In the genomic region with DNA sequence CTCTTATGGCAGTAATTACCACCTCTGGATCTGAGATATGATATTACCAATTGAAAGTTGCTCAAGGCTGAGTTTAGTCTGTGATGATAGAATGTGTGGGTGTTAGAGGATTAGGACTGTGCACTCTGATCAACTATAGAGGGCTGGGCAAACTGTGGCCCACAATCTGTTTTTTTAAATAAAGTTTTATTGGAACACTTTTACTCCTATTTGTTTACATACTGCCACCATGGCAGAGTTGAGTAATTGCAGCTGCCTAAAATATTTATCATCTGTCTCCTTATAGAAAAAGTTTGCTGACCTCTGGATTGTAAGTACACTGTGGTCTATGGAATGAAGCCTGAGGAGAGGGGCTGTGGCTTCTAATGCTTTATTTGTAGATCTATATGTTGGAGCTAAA, we compare ENCODE assay signal across 1 cellular context.
TF ChIP-seq lines count a peak whose summit lies in the region.

No MANE protein-coding gene starts in this region.

TF ChIP-seq in neural cell, 6 proteins besides CTCF, POLR2A, EP300 and RAD21 (continued from another document):
- TF ChIP-seq, protein P1, sequence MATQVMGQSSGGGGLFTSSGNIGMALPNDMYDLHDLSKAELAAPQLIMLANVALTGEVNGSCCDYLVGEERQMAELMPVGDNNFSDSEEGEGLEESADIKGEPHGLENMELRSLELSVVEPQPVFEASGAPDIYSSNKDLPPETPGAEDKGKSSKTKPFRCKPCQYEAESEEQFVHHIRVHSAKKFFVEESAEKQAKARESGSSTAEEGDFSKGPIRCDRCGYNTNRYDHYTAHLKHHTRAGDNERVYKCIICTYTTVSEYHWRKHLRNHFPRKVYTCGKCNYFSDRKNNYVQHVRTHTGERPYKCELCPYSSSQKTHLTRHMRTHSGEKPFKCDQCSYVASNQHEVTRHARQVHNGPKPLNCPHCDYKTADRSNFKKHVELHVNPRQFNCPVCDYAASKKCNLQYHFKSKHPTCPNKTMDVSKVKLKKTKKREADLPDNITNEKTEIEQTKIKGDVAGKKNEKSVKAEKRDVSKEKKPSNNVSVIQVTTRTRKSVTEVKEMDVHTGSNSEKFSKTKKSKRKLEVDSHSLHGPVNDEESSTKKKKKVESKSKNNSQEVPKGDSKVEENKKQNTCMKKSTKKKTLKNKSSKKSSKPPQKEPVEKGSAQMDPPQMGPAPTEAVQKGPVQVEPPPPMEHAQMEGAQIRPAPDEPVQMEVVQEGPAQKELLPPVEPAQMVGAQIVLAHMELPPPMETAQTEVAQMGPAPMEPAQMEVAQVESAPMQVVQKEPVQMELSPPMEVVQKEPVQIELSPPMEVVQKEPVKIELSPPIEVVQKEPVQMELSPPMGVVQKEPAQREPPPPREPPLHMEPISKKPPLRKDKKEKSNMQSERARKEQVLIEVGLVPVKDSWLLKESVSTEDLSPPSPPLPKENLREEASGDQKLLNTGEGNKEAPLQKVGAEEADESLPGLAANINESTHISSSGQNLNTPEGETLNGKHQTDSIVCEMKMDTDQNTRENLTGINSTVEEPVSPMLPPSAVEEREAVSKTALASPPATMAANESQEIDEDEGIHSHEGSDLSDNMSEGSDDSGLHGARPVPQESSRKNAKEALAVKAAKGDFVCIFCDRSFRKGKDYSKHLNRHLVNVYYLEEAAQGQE (IDR thresholded peaks at IDR 0.05; ENCODE audit: borderline replicate concordance) = no peak
